ENCODE assay signal across 10 cellular contexts in genomic region chr3:85801955-85802354, GRCh38.
DNase-seq lines count a peak whose midpoint lies in the region; ATAC-seq and TF ChIP-seq lines count a peak whose summit lies in the region.
"Had no signal": no experiment of that assay in that cellular context is flagged by ENCODE, and none has a peak within 500 bp of the region (broad histone marks: within the 10 kb centered on the region; RNA-seq: fewer than 3 reads in every experiment).

No MANE protein-coding gene starts in this region.

- no peak overlapping the region for H3K14ac ChIP-seq in neuronal stem cell (ENCODE audit: low read length)

- no peak overlapping the region for H3K23ac ChIP-seq in neuronal stem cell (ENCODE audit: low read depth, low read length, poor library complexity)

- no peaks in the 10 kb centered on the region for H3K27me3 ChIP-seq in brain microvascular endothelial cell (replicated peaks)
- no peaks in the 10 kb centered on the region for H3K27me3 ChIP-seq in neuronal stem cell (ENCODE audit: control insufficient read depth in 3 of 3, insufficient read depth in 3 of 3, low read depth in 1 of 3, low read length in 3 of 3)

- H2BK15ac ChIP-seq in neuronal stem cell (ENCODE audit: low read length) = no peak overlapping the region

- no peaks in the 10 kb centered on the region for H3K4me1 ChIP-seq in neuronal stem cell (ENCODE audit: control insufficient read depth in 2 of 2, insufficient read depth in 1 of 2, low read depth in 1 of 2, low read length in 2 of 2)

- peak; percentile 75 for TF ChIP-seq CTCF in brain microvascular endothelial cell (IDR thresholded peaks at IDR 0.05; ENCODE audit: low read depth, low read length, missing control alignments)

- no peak overlapping the region for H2BK120ac ChIP-seq in neuronal stem cell (ENCODE audit: low read depth, low read length)

- no peak overlapping the region for H3K4ac ChIP-seq in neuronal stem cell (ENCODE audit: low read length)

- no peak overlapping the region for H2BK12ac ChIP-seq in neuronal stem cell (ENCODE audit: low read length)

- DNase-seq in NCI-H2171 treated with DMSO at 0.1 percent for 48 hours (lab: John Stamatoyannopoulos, UW) (peak; percentile 14), NCI-H2171 (lab: John Stamatoyannopoulos, UW) (no peak), NCI-H2107 treated with DMSO at 0.1 percent for 48 hours (lab: John Stamatoyannopoulos, UW; ENCODE audit: unreplicated experiment) (peak; percentile 66), brain microvascular endothelial cell (no peak), neuronal stem cell (ENCODE audit: low spot score) (peak; percentile 9), germinal center (ENCODE audit: low spot score) (no peak), erythroblast (lab: John Stamatoyannopoulos, UW) (no peak)
- DNase-seq: activated CD8-positive, alpha-beta T cell treated with anti-CD3 and anti-CD28 coated beads, Interleukin-2, amount 10 ng/mL, durations not matched to agents 7 days and 5 days; right cardiac atrium had no signal

- no peak overlapping the region for H4K8ac ChIP-seq in neuronal stem cell (ENCODE audit: low read depth, low read length)

- H3K9me3 ChIP-seq in neuronal stem cell (replicated peaks in 1 of 2; ENCODE audit: control insufficient read depth in 2 of 2, insufficient read depth in 1 of 2, low read depth in 1 of 2, low read length in 2 of 2) = no peaks in the 10 kb centered on the region

- H2AK5ac ChIP-seq in neuronal stem cell (ENCODE audit: low read depth, low read length) = no peak overlapping the region

- H4K91ac ChIP-seq in neuronal stem cell (ENCODE audit: low read depth, low read length, poor library complexity) = no peak overlapping the region

- H3K27ac ChIP-seq in brain microvascular endothelial cell (no peak overlapping the region), neuronal stem cell (replicated peaks; ENCODE audit: low read length) (no peak overlapping the region)

- H3K36me3 ChIP-seq in brain microvascular endothelial cell (replicated peaks) (no peaks in the 10 kb centered on the region), neuronal stem cell (replicated peaks in 1 of 2; ENCODE audit: control insufficient read depth in 2 of 2, insufficient read depth in 2 of 2, low read length in 2 of 2) (no peaks in the 10 kb centered on the region)

- in situ Hi-C loops in brain microvascular endothelial cell (cut with HindIII; ENCODE audit: low pct_ligation_motif_present, low sequenced_read_pairs) = no loop called here

- no peak overlapping the region for H3K18ac ChIP-seq in neuronal stem cell (ENCODE audit: low read length)

- no peak for TF ChIP-seq POLR2A in erythroblast (IDR thresholded peaks at IDR 0.05; ENCODE audit: low read length)

- no peak overlapping the region for H2BK5ac ChIP-seq in neuronal stem cell (ENCODE audit: low read length)

- no peak overlapping the region for H3K9ac ChIP-seq in neuronal stem cell (ENCODE audit: low read depth, low read length, poor library complexity)

- no peak overlapping the region for H3K4me2 ChIP-seq in neuronal stem cell (ENCODE audit: insufficient read depth, low read length, poor library complexity, severe bottlenecking)

- no CpG with 5 or more reads among the region's 3 CpGs for WGBS in neuronal stem cell (ENCODE audit: extremely low coverage in 2 of 2, insufficient read length in 2 of 2, insufficient replicate concordance in 1 of 2), 2 donors

- H2AFZ ChIP-seq in neuronal stem cell (ENCODE audit: low read length) = no peak overlapping the region

- H3K79me1 ChIP-seq in neuronal stem cell (ENCODE audit: low read depth, low read length) = no peaks in the 10 kb centered on the region

- ATAC-seq in HG03521 (IDR thresholded peaks at IDR 0.05; ENCODE audit: unreplicated experiment) = no peak
- ATAC-seq: activated CD8-positive, alpha-beta T cell treated with anti-CD3 and anti-CD28 coated beads, Interleukin-2, amount 10 ng/mL, durations not matched to agents 7 days and 5 days; right cardiac atrium had no signal

- H3K4me3 ChIP-seq in brain microvascular endothelial cell (ENCODE audit: low read depth, low read length) (no peak overlapping the region), neuronal stem cell (ENCODE audit: low read length in 2 of 2) (no peak overlapping the region)

Comparison
In these comparisons a context has a peak if more than half of its experiments do, and no peak if none do; other contexts are left out.
1. DNase-seq: peak in NCI-H2171 treated with DMSO at 0.1 percent for 48 hours (single experiment), NCI-H2107 treated with DMSO at 0.1 percent for 48 hours (single experiment) and neuronal stem cell (single experiment); none in NCI-H2171 (single experiment), brain microvascular endothelial cell (single experiment), germinal center (single experiment) and erythroblast (0 of 2).